Comparison of ENCODE assay signal across 11 cellular contexts in the genomic region with DNA sequence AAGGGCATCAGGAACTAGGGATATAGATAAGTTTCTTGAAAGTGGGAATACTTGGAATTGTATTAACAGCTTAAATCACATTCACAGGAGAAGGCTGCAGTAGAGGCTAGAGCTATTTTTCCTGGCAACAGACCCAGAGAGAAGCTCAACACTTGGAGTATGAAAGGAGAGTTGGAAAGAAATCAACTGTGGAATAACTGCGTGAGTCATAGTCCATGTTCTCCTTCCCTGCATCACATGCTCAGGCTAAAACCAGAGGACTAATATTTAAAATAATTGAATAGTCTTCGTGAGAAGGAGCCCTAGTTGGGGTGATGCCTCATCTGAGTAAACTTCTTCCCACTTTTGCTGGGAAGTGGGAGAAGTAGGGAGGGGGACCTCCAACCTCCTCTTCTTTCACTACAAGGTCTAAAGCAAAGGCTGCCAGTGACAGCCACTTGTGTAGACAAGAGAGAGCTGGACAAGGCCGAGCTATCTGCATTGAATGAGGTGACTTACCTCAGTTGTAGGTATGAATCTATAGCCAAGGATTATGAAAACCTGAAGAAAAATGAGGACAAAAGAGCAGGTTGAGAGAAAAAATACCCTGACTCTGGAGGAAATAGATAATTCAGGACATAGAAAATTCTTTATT. TPM values are rescaled to one million over a fixed set of nuclear protein-coding genes. Genes with fewer than 3 reads are reported as not detected.
DNase-seq lines count a peak whose midpoint lies in the region; ATAC-seq, FAIRE-seq and TF ChIP-seq lines count a peak whose summit lies in the region.
"Had no signal": no experiment of that assay in that cellular context is flagged by ENCODE, and none has a peak within 500 bp of the region (broad histone marks: within the 10 kb centered on the region; RNA-seq: fewer than 3 reads in every experiment).

No MANE protein-coding gene starts in this region.

- TF ChIP-seq POLR2A in H54 (IDR thresholded peaks at IDR 0.05; ENCODE audit: low read depth, low read length) = no peak

- peak; percentile 23 for DNase-seq in H54 (ENCODE audit: insufficient read length, low spot score)
- DNase-seq in brain pericyte (ENCODE audit: low read depth, low spot score) = peak; percentile 73
- DNase-seq in right cardiac atrium = no peak
- no peak for DNase-seq in SIG-M5 (lab: John Stamatoyannopoulos, UW)
- no peak for DNase-seq in NK-92 (lab: John Stamatoyannopoulos, UW; ENCODE audit: unreplicated experiment)
- no peak for DNase-seq in D721Med (ENCODE audit: insufficient read length, low spot score)
- DNase-seq: activated naive CD4-positive, alpha-beta T cell treated with anti-CD3 and anti-CD28 coated beads, Interleukin-2, amount 50 U/mL, for 16 hours; NCI-H2081 had no signal

- no peaks in the 10 kb centered on the region for H3K36me3 ChIP-seq in skeletal muscle tissue (ENCODE audit: control insufficient read depth in 3 of 3, insufficient read depth in 3 of 3, low read length in 3 of 3)

- H3K4me1 ChIP-seq in right cardiac atrium (ENCODE audit: control insufficient read depth, insufficient read depth, low read length) (no peaks in the 10 kb centered on the region), skeletal muscle tissue (ENCODE audit: control insufficient read depth in 3 of 3, insufficient read depth in 3 of 3, low read length in 3 of 3) (peaks cover 5 to 14% (median 8%) of the 10 kb centered on the region in 3 donors)

- H3K27ac ChIP-seq in right cardiac atrium (ENCODE audit: low read length) (peak overlapping the region; percentile 97), skeletal muscle tissue (ENCODE audit: low read depth, low read length) (peak overlapping the region; percentile 91)

- TF ChIP-seq CTCF in D721Med (IDR thresholded peaks at IDR 0.05; ENCODE audit: insufficient read depth, missing control alignments) = no peak

- intact Hi-C loops in right cardiac atrium (cut with DNase I) = no loop called here

- ATAC-seq in right cardiac atrium (peak; percentile 94 to 95), GM18517 (IDR thresholded peaks at IDR 0.05; ENCODE audit: unreplicated experiment) (no peak)

- FAIRE-seq in H54 (lab: Jason Lieb, UNC) (peak; percentile 93), D721Med (lab: Jason Lieb, UNC) (no peak)
- FAIRE-seq: TTC549 had no signal

- H3K9me3 ChIP-seq in right cardiac atrium (ENCODE audit: control insufficient read depth, low read length) (no peaks in the 10 kb centered on the region), skeletal muscle tissue (ENCODE audit: control insufficient read depth in 3 of 3, low read length in 3 of 3) (no peaks in the 10 kb centered on the region)

- 40% methylated on average over 3 of the region's 3 CpGs for WGBS in right cardiac atrium

- H3K4me3 ChIP-seq in right cardiac atrium (ENCODE audit: low read length) (no peak overlapping the region), skeletal muscle tissue (ENCODE audit: low read length in 3 of 3) (no peak overlapping the region)

- H3K27me3 ChIP-seq in right cardiac atrium (ENCODE audit: control insufficient read depth, insufficient read depth) = no peaks in the 10 kb centered on the region
- H3K27me3 ChIP-seq in skeletal muscle tissue (ENCODE audit: control insufficient read depth in 3 of 3, insufficient read depth in 3 of 3, low read length in 3 of 3) = no peaks in the 10 kb centered on the region

- H3K9ac ChIP-seq in skeletal muscle tissue (ENCODE audit: low read depth in 1 of 3, low read length in 3 of 3) = peak overlapping the region in 2 of 3 donors; percentile 34 to 36

RNA-seq across cellular contexts. Expression of a gene that starts 32.7 kb away (rescaled TPM):
- 10 to 100 TPM; 57.1 to 93.7 (median 75.7) TPM for total RNA-seq in right cardiac atrium
- 15.1 TPM for polyA plus RNA-seq in right cardiac atrium
- 47.0 TPM for total RNA-seq in skeletal muscle tissue

Comparison
In these comparisons a context has a peak if more than half of its experiments do, and no peak if none do; other contexts are left out.
1. DNase-seq: peak in H54 (single experiment) and brain pericyte (single experiment); none in right cardiac atrium (0 of 3), SIG-M5 (single experiment), NK-92 (single experiment) and D721Med (single experiment).